ENCODE assay signal across 11 cellular contexts in genomic region chr3:27454914-27455313, GRCh38. TPM values are rescaled to one million over a fixed set of nuclear protein-coding genes. Genes with fewer than 3 reads are reported as not detected.
A peak's percentile ranks its signal among the peaks of the same experiment; 100 is the strongest.
DNase-seq lines count a peak whose midpoint lies in the region; ATAC-seq and TF ChIP-seq lines count a peak whose summit lies in the region.
"Had no signal": no experiment of that assay in that cellular context is flagged by ENCODE, and none has a peak within 500 bp of the region (broad histone marks: within the 10 kb centered on the region; RNA-seq: fewer than 3 reads in every experiment).

No MANE protein-coding gene starts in this region.

- peaks cover 24% of the 10 kb centered on the region for H3K4me1 Mint-ChIP-seq in activated naive CD4-positive, alpha-beta T cell treated with anti-CD3 and anti-CD28 coated beads, Interleukin-2, amount 10 ng/mL, durations not matched to agents 7 days and 5 days

- no peak overlapping the region for H3K4me3 Mint-ChIP-seq in activated naive CD4-positive, alpha-beta T cell treated with anti-CD3 and anti-CD28 coated beads, Interleukin-2, amount 10 ng/mL, durations not matched to agents 7 days and 5 days
- H3K4me3 Mint-ChIP-seq: H9 had no signal

- no peaks in the 10 kb centered on the region for H3K9me3 Mint-ChIP-seq in activated naive CD4-positive, alpha-beta T cell treated with anti-CD3 and anti-CD28 coated beads, Interleukin-2, amount 10 ng/mL, durations not matched to agents 7 days and 5 days
- no peaks in the 10 kb centered on the region for H3K9me3 Mint-ChIP-seq in activated naive CD4-positive, alpha-beta T cell treated with anti-CD3 and anti-CD28 coated beads, Interleukin-2, amount 50 U/mL, for 72 hours
- H3K9me3 Mint-ChIP-seq: H9 had no signal

- H3K27ac Mint-ChIP-seq in activated naive CD4-positive, alpha-beta T cell treated with anti-CD3 and anti-CD28 coated beads, Interleukin-2, amount 10 ng/mL, durations not matched to agents 7 days and 5 days, result peak overlapping the region; percentile 38
- H3K27ac Mint-ChIP-seq in activated naive CD4-positive, alpha-beta T cell treated with anti-CD3 and anti-CD28 coated beads, Interleukin-2, amount 50 U/mL, for 72 hours, result peak overlapping the region; percentile 48 to 70

- peaks cover 11% of the 10 kb centered on the region for H3K36me3 Mint-ChIP-seq in activated naive CD4-positive, alpha-beta T cell treated with anti-CD3 and anti-CD28 coated beads, Interleukin-2, amount 10 ng/mL, durations not matched to agents 7 days and 5 days
- H3K36me3 Mint-ChIP-seq in activated naive CD4-positive, alpha-beta T cell treated with anti-CD3 and anti-CD28 coated beads, Interleukin-2, amount 50 U/mL, for 72 hours, result peaks cover 0 to 15% of the 10 kb centered on the region in 2 donors

- H3K27me3 ChIP-seq in thoracic aorta (replicated peaks; ENCODE audit: insufficient read depth), result no peaks in the 10 kb centered on the region
- H3K27me3 ChIP-seq: BLaER1 treated with 17β-estradiol and CSF1 and Interleukin-3, amounts not matched to agents 10 nM and 100 nM had no signal

- CTCF ChIA-PET in activated naive CD4-positive, alpha-beta T cell treated with anti-CD3 and anti-CD28 coated beads, Interleukin-2, amount 10 ng/mL, durations not matched to agents 7 days and 5 days (lab: Charles Lee), result interaction anchor here (1.0 kb wide), 2 partner anchors 97 to 226 kb away, joined by 3 to 5 read pairs; no protein-coding TSS in a partner anchor

- H3K9me3 ChIP-seq in thoracic aorta, result no peaks in the 10 kb centered on the region

- no peak for TF ChIP-seq CTCF in thoracic aorta (IDR thresholded peaks at IDR 0.05)

- peaks cover 13 to 33% of the 10 kb centered on the region in 2 donors for H3K4me1 ChIP-seq in thoracic aorta (ENCODE audit: control insufficient read depth in 1 of 2, low read depth in 2 of 2)

- H3K27ac ChIP-seq in thoracic aorta, result no peak overlapping the region
- H3K27ac ChIP-seq: skin epidermis had no signal

- H3K27me3 Mint-ChIP-seq in activated naive CD4-positive, alpha-beta T cell treated with anti-CD3 and anti-CD28 coated beads, Interleukin-2, amount 10 ng/mL, durations not matched to agents 7 days and 5 days, result no peaks in the 10 kb centered on the region

- ATAC-seq in HG02938 (IDR thresholded peaks at IDR 0.05; ENCODE audit: unreplicated experiment) (peak; percentile 44), thoracic aorta (ENCODE audit: insufficient number of reproducible peaks, low FRiP score, low read depth) (no peak)
- ATAC-seq in activated naive CD4-positive, alpha-beta T cell treated with anti-CD3 and anti-CD28 coated beads, Interleukin-2, amount 50 U/mL, for 72 hours, result peak; percentile 69 to 91

- H3K36me3 ChIP-seq in thoracic aorta, result no peaks in the 10 kb centered on the region

- H3K4me3 ChIP-seq in thoracic aorta, result peak overlapping the region; percentile 6
- H3K4me3 ChIP-seq: BLaER1 treated with 17β-estradiol and CSF1 and Interleukin-3, amounts not matched to agents 10 nM and 100 nM; skin epidermis had no signal

- no peak for DNase-seq in activated naive CD4-positive, alpha-beta T cell treated with anti-CD3 and anti-CD28 coated beads, Interleukin-2, amount 10 ng/mL, durations not matched to agents 7 days and 5 days
- no peak for DNase-seq in activated naive CD4-positive, alpha-beta T cell (lab: John Stamatoyannopoulos, UW)
- no peak for DNase-seq in activated naive CD4-positive, alpha-beta T cell treated with anti-CD3 and anti-CD28 coated beads, Interleukin-2, amount 50 U/mL, for 72 hours (ENCODE audit: low spot score in 2 of 2)
- DNase-seq in thoracic aorta (ENCODE audit: low spot score) (no peak), NK-92 (lab: John Stamatoyannopoulos, UW; ENCODE audit: unreplicated experiment) (no peak), amniotic stem cell (lab: John Stamatoyannopoulos, UW) (no peak), ureter (ENCODE audit: low spot score) (no peak)
- DNase-seq: H9 had no signal

RNA-seq across cellular contexts. Expression of gene SLC4A7, which starts 29.3 kb away (rescaled TPM):
- total RNA-seq in activated naive CD4-positive, alpha-beta T cell treated with anti-CD3 and anti-CD28 coated beads, Interleukin-2, amount 50 U/mL, for 72 hours, result 10 to 100 TPM; 37.5 to 57.0 TPM
- total RNA-seq in thoracic aorta, result 100 to 1,000 TPM in 1 of 2 donors, 10 to 100 TPM in 1; 50.0 to 176 TPM
- total RNA-seq in ureter, result 45.1 TPM
